ENCODE assay signal across 12 cellular contexts in the genomic region with DNA sequence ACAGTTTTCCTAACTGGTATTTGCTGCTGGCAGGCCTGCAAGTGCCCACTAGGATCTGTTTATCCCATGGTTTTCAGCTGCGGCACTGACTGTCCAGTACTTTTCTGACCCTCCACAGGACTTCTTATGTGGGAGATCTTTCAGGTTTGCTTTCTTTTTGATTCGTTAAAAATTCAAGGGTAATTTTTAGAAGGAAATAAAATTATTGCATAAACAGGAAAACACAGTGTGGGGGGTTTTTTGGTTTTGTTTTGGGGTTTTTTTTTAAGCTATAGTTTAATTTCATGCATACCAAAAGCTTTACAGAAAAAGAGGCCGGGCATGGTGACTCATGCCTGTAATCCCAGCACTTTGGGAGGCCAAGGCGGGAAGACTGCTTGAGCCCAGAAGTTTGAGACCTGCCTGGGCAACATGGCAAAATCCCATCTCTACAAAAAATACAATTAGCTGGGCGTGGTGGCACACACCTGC. TPM values are rescaled to one million over a fixed set of nuclear protein-coding genes. Genes with fewer than 3 reads are reported as not detected.
DNase-seq lines count a peak whose midpoint lies in the region; ATAC-seq and TF ChIP-seq lines count a peak whose summit lies in the region.
"Had no signal": no experiment of that assay in that cellular context is flagged by ENCODE, and none has a peak within 500 bp of the region (broad histone marks: within the 10 kb centered on the region; RNA-seq: fewer than 3 reads in every experiment).

No MANE protein-coding gene starts in this region.

- H3K4me3 Mint-ChIP-seq in T-helper 1 cell treated with Interleukin-12 subunit alpha and Interleukin-12 subunit beta and Interleukin-4 antibody, amounts not matched to agents 30 μg/mL and 1 μg/mL, for 36 hours = peak overlapping the region; percentile 3

- intact Hi-C loops in gastrocnemius medialis (cut with DNase I; ENCODE audit: low total_unique reads) = loop anchor here (5.0 kb wide), 1 partner anchor 187 kb away; a partner anchor contains a TSS

- H3K4me1 ChIP-seq in OCI-LY3 (ENCODE audit: low read length) (peaks cover 68% of the 10 kb centered on the region), gastrocnemius medialis (peaks cover 0 to 10% of the 10 kb centered on the region in 2 donors)

- H3K27ac ChIP-seq in OCI-LY3 (ENCODE audit: low read length) (peak overlapping the region; percentile 93; the same call in 1 of the 2 replicates), gastrocnemius medialis (peak overlapping the region; percentile 53 to 81 (median 75))
- H3K27ac ChIP-seq: 22Rv1 had no signal

- H3K9ac ChIP-seq in OCI-LY3 (ENCODE audit: low read length) = peak overlapping the region; percentile 19; the same call in 1 of the 2 replicates

- DNase-seq in T-helper 1 cell (no peak), cardiac fibroblast (ENCODE audit: low read depth in 2 of 2) (peak; percentile 44 to 64), gastrocnemius medialis (no peak), hippocampal formation (lab: John Stamatoyannopoulos, UW) (no peak), NCI-H1092 (lab: John Stamatoyannopoulos, UW) (no peak)
- DNase-seq: activated CD4-positive, alpha-beta T cell treated with anti-CD3 and anti-CD28 coated beads, Interleukin-2, amount 50 U/mL, for 4 hours; GOT3; NCI-H1694 had no signal

- H3K27me3 Mint-ChIP-seq in T-helper 1 cell treated with Interleukin-12 subunit alpha and Interleukin-12 subunit beta and Interleukin-4 antibody, amounts not matched to agents 30 μg/mL and 1 μg/mL, for 36 hours (ENCODE audit: low read depth) = no peaks in the 10 kb centered on the region

- peak overlapping the region; percentile 84 for H3K4me3 ChIP-seq in OCI-LY3 (ENCODE audit: low read length)
- no peak overlapping the region for H3K4me3 ChIP-seq in cardiac fibroblast (replicated peaks in 1 of 2; ENCODE audit: low read depth in 2 of 2, low read length in 2 of 2)
- H3K4me3 ChIP-seq in gastrocnemius medialis = no peak overlapping the region

- ATAC-seq in gastrocnemius medialis (no peak), GM19455 (IDR thresholded peaks at IDR 0.05; ENCODE audit: unreplicated experiment) (no peak)

- peaks cover 39% of the 10 kb centered on the region for H3K4me1 Mint-ChIP-seq in T-helper 1 cell treated with Interleukin-12 subunit alpha and Interleukin-12 subunit beta and Interleukin-4 antibody, amounts not matched to agents 30 μg/mL and 1 μg/mL, for 36 hours (ENCODE audit: low read depth)

- no peak for TF ChIP-seq POLR2A in gastrocnemius medialis (IDR thresholded peaks at IDR 0.05)

- no peak overlapping the region for H3K27ac Mint-ChIP-seq in T-helper 1 cell treated with Interleukin-12 subunit alpha and Interleukin-12 subunit beta and Interleukin-4 antibody, amounts not matched to agents 30 μg/mL and 1 μg/mL, for 36 hours

- H3K27me3 ChIP-seq in OCI-LY3 (ENCODE audit: low read depth, low read length) (no peaks in the 10 kb centered on the region), gastrocnemius medialis (no peaks in the 10 kb centered on the region)

- peaks cover 41% of the 10 kb centered on the region for H3K36me3 ChIP-seq in OCI-LY3 (replicated peaks; ENCODE audit: low read depth, low read length)
- peaks cover 0 to 4% of the 10 kb centered on the region in 2 donors for H3K36me3 ChIP-seq in gastrocnemius medialis

- TF ChIP-seq CTCF in OCI-LY3 (IDR thresholded peaks at IDR 0.05; ENCODE audit: low read depth, low read length) (no peak), cardiac fibroblast (IDR thresholded peaks at IDR 0.05; ENCODE audit: low read depth, low read length) (no peak), gastrocnemius medialis (IDR thresholded peaks at IDR 0.05 in 4 of 5, conservative IDR thresholded peaks at IDR 0.05 in 1 of 5) (no peak)

- H3K36me3 Mint-ChIP-seq in T-helper 1 cell treated with Interleukin-12 subunit alpha and Interleukin-12 subunit beta and Interleukin-4 antibody, amounts not matched to agents 30 μg/mL and 1 μg/mL, for 36 hours (ENCODE audit: low read depth) = peaks cover 10% of the 10 kb centered on the region

- H3K79me2 ChIP-seq in OCI-LY3 (ENCODE audit: low read length) = peaks cover 84% of the 10 kb centered on the region

- H2AFZ ChIP-seq in OCI-LY3 (ENCODE audit: low read depth, low read length) = no peak overlapping the region

- H4K20me1 ChIP-seq in OCI-LY3 (ENCODE audit: insufficient read depth, low read length) = peaks cover 31% of the 10 kb centered on the region

- peak overlapping the region; percentile 85 for H3K4me2 ChIP-seq in OCI-LY3 (ENCODE audit: low read length)

- H3K9me3 ChIP-seq in OCI-LY3 (ENCODE audit: insufficient read depth, low read length) (no peaks in the 10 kb centered on the region), gastrocnemius medialis (no peaks in the 10 kb centered on the region)

- no peaks in the 10 kb centered on the region for H3K9me3 Mint-ChIP-seq in T-helper 1 cell treated with Interleukin-12 subunit alpha and Interleukin-12 subunit beta and Interleukin-4 antibody, amounts not matched to agents 30 μg/mL and 1 μg/mL, for 36 hours

- in situ Hi-C loops in gastrocnemius medialis (cut with MboI; ENCODE audit: low sequenced_read_pairs in 4 of 4) = no loop called here

RNA-seq across cellular contexts. Expression of a gene that starts 3.6 kb away (rescaled TPM):
- 100 to 1,000 TPM in 1 of 4 donors, 10 to 100 TPM in 3; 11.7 to 125 (median 19.7) TPM for total RNA-seq in gastrocnemius medialis

Comparison
In these comparisons a context has a peak if more than half of its experiments do, and no peak if none do; other contexts are left out.
1. DNase-seq: peak in cardiac fibroblast (2 of 2); none in T-helper 1 cell (0 of 5), gastrocnemius medialis (0 of 2), hippocampal formation (0 of 2) and NCI-H1092 (single experiment).